8 cellular contexts compared by ENCODE assay signal in the genomic region with DNA sequence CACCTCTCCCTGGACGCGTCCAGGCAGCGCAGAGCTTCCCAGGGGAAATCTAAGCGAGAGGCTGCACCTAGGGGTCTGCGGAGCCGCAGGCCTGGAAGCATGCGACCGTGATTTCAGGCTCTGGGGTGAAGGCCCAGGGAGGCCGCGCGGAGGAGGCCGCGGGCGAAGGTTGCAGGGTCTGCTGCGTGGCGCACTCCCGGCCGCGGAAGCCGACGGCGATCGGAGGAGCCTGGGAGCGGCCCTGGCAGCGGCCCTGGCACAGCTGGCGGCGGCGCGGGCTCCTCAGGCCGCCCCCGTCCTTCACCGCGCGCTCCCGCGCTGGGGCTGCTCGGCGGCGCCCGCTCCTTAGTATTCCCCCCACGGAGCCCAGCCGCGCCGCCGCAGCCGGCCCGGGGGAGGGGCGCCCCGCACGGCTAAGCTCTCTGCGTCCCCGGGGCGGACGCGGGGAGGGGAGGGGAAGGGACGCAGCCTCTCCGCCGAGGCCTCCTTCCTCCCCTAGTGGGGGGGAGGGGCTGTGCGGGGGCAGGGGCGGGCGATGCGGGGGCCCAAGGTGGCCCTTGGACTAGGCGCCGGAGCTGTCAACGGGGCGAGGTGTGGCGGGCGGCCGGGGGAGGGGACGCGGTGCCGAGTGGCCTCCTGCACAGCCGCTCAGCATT. TPM values are rescaled to one million over a fixed set of nuclear protein-coding genes. Genes with fewer than 3 reads are reported as not detected.
DNase-seq lines count a peak whose midpoint lies in the region; ATAC-seq lines count a peak whose summit lies in the region.

No MANE protein-coding gene starts in this region.

- no peaks in the 10 kb centered on the region for H3K4me1 ChIP-seq in right cardiac atrium (ENCODE audit: control insufficient read depth, insufficient read depth, low read length)

- no peak overlapping the region for H3K27ac ChIP-seq in right cardiac atrium (ENCODE audit: low read length)

- H3K4me1 Mint-ChIP-seq in activated naive CD8-positive, alpha-beta T cell treated with anti-CD3 and anti-CD28 coated beads, Interleukin-2, amount 50 U/mL, for 24 hours = peaks cover 6% of the 10 kb centered on the region

- intact Hi-C loops in right cardiac atrium (cut with DNase I) = loop anchor here in 1 of 4 donors (10.0 kb wide), 1 partner anchor 131 kb away; a partner anchor contains a TSS
- intact Hi-C loops in posterior cingulate gyrus (cut with DNase I) = no loop called here

- peak overlapping the region; percentile 42 for H3K4me3 Mint-ChIP-seq in activated naive CD8-positive, alpha-beta T cell treated with anti-CD3 and anti-CD28 coated beads, Interleukin-2, amount 50 U/mL, for 24 hours

- no peaks in the 10 kb centered on the region for H3K9me3 ChIP-seq in right cardiac atrium (ENCODE audit: control insufficient read depth, low read length)

- no peaks in the 10 kb centered on the region for H3K9me3 Mint-ChIP-seq in activated naive CD8-positive, alpha-beta T cell treated with anti-CD3 and anti-CD28 coated beads, Interleukin-2, amount 50 U/mL, for 24 hours

- H3K27me3 Mint-ChIP-seq in activated naive CD8-positive, alpha-beta T cell treated with anti-CD3 and anti-CD28 coated beads, Interleukin-2, amount 50 U/mL, for 24 hours = peaks cover 29% of the 10 kb centered on the region

- 4% methylated on average over 72 of the region's 73 CpGs for WGBS in right cardiac atrium

- peak overlapping the region; percentile 41 for H3K4me3 ChIP-seq in right cardiac atrium (ENCODE audit: low read length)

- no peaks in the 10 kb centered on the region for H3K36me3 Mint-ChIP-seq in activated naive CD8-positive, alpha-beta T cell treated with anti-CD3 and anti-CD28 coated beads, Interleukin-2, amount 50 U/mL, for 24 hours (ENCODE audit: low read depth)

- no peak overlapping the region for H3K27ac Mint-ChIP-seq in activated naive CD8-positive, alpha-beta T cell treated with anti-CD3 and anti-CD28 coated beads, Interleukin-2, amount 50 U/mL, for 24 hours

- no peaks in the 10 kb centered on the region for H3K27me3 ChIP-seq in right cardiac atrium (ENCODE audit: control insufficient read depth, insufficient read depth)

- DNase-seq in COR-L47 (lab: John Stamatoyannopoulos, UW) (peak; percentile 26), right cardiac atrium (peak; percentile 41 to 85 (median 80)), posterior cingulate gyrus (peak; percentile 56 to 96 (median 74)), epidermal melanocyte (ENCODE audit: insufficient read length, low spot score) (no peak), SKM-1 (lab: John Stamatoyannopoulos, UW; ENCODE audit: unreplicated experiment) (no peak)
- DNase-seq in activated naive CD8-positive, alpha-beta T cell treated with anti-CD3 and anti-CD28 coated beads, Interleukin-2, amount 50 U/mL, for 24 hours = no peak
- no peak for DNase-seq in stimulated activated CD4-positive, alpha-beta T cell treated with anti-CD3 and anti-CD28 coated beads, Interleukin-12 subunit alpha, Interleukin-12 subunit beta, amount 100 ng/mL, for 4 hours

- peak; percentile 43 for ATAC-seq in activated naive CD8-positive, alpha-beta T cell treated with anti-CD3 and anti-CD28 coated beads, Interleukin-2, amount 50 U/mL, for 24 hours
- ATAC-seq in right cardiac atrium (peak; percentile 71 to 72), HG03520 (IDR thresholded peaks at IDR 0.05; ENCODE audit: unreplicated experiment) (no peak)

RNA-seq across cellular contexts. Expression of a gene that starts 21.9 kb away (rescaled TPM):
- 1 to 10 TPM; 1.3 to 3.4 (median 2.9) TPM for total RNA-seq in right cardiac atrium
- 0.52 TPM for polyA plus RNA-seq in right cardiac atrium

Comparison
In these comparisons a context has a peak if more than half of its experiments do, and no peak if none do; other contexts are left out.
1. DNase-seq: peak in COR-L47 (single experiment), right cardiac atrium (3 of 3) and posterior cingulate gyrus (10 of 10); none in activated naive CD8-positive, alpha-beta T cell treated with anti-CD3 and anti-CD28 coated beads, Interleukin-2, amount 50 U/mL, for 24 hours (single experiment), stimulated activated CD4-positive, alpha-beta T cell treated with anti-CD3 and anti-CD28 coated beads, Interleukin-12 subunit alpha, Interleukin-12 subunit beta, amount 100 ng/mL, for 4 hours (single experiment), epidermal melanocyte (single experiment) and SKM-1 (single experiment).